Comparison of ENCODE assay signal across 6 cellular contexts in genomic region chr22:50303848-50304527, GRCh38. TPM values are rescaled to one million over a fixed set of nuclear protein-coding genes. Genes with fewer than 3 reads are reported as not detected.
A peak's percentile ranks its signal among the peaks of the same experiment; 100 is the strongest.
DNase-seq lines count a peak whose midpoint lies in the region; ATAC-seq and TF ChIP-seq lines count a peak whose summit lies in the region.

No MANE protein-coding gene starts in this region.

- no peaks in the 10 kb centered on the region for H4K20me1 ChIP-seq in SU-DHL-6 (ENCODE audit: low read depth, low read length)

- no peaks in the 10 kb centered on the region for H3K36me3 ChIP-seq in SU-DHL-6 (ENCODE audit: low read length)
- peaks cover 0 to 4% of the 10 kb centered on the region in 2 donors for H3K36me3 ChIP-seq in left lung

- peak overlapping the region; percentile 18 for H3K4me3 ChIP-seq in SU-DHL-6 (ENCODE audit: insufficient read depth, low read length, poor library complexity, severe bottlenecking)
- H3K4me3 ChIP-seq in left lung, result peak overlapping the region in 1 of 2 donors; percentile 85

- TF ChIP-seq CTCF in SU-DHL-6 (IDR thresholded peaks at IDR 0.05; ENCODE audit: insufficient read depth, low read length, poor library complexity, severe bottlenecking) (no peak), left lung (IDR thresholded peaks at IDR 0.05) (no peak)

- no peaks in the 10 kb centered on the region for H3K9me2 ChIP-seq in SU-DHL-6 (replicated peaks; ENCODE audit: insufficient read depth, low read length)

- H3K27ac ChIP-seq in SU-DHL-6 (ENCODE audit: low read depth, low read length) (peak overlapping the region; percentile 97), left lung (peak overlapping the region; percentile 92 to 93)

- no peaks in the 10 kb centered on the region for H3K9me3 ChIP-seq in SU-DHL-6 (ENCODE audit: insufficient read depth, low read length)
- no peaks in the 10 kb centered on the region for H3K9me3 ChIP-seq in left lung

- no peaks in the 10 kb centered on the region for H3K79me2 ChIP-seq in SU-DHL-6 (ENCODE audit: insufficient read depth, low read length)

- peaks cover 79 to 86% of the 10 kb centered on the region in 2 donors for H3K4me1 ChIP-seq in left lung

- H3K9ac ChIP-seq in SU-DHL-6 (ENCODE audit: low read length), result peak overlapping the region; percentile 65

- no peak overlapping the region for H2AFZ ChIP-seq in SU-DHL-6 (ENCODE audit: low read depth, low read length, severe bottlenecking)

- H3K27me3 ChIP-seq in SU-DHL-6 (ENCODE audit: low read length) (no peaks in the 10 kb centered on the region), left lung (peaks cover 0 to 46% of the 10 kb centered on the region in 2 donors)

- intact Hi-C loops in left lung (cut with DNase I), result no loop called here

- ATAC-seq in left lung (peak; percentile 1), HG03097 (IDR thresholded peaks at IDR 0.05; ENCODE audit: low FRiP score, unreplicated experiment) (no peak), HG03025 (IDR thresholded peaks at IDR 0.05; ENCODE audit: low FRiP score, unreplicated experiment) (no peak)

- H3F3A ChIP-seq in SU-DHL-6 (ENCODE audit: insufficient read depth), result peaks cover 46% of the 10 kb centered on the region

- H3K4me2 ChIP-seq in SU-DHL-6 (ENCODE audit: low read depth, low read length, poor library complexity, severe bottlenecking), result peak overlapping the region; percentile 54

- DNase-seq in CD1c-positive myeloid dendritic cell (ENCODE audit: extremely low spot score), result peak; percentile 77
- peak in 1 of 2 donors; percentile 76 for DNase-seq in left lung
- DNase-seq in stimulated activated CD4-positive, alpha-beta T cell treated with anti-CD3 and anti-CD28 coated beads, Interleukin-12 subunit alpha, Interleukin-12 subunit beta, amount 100 ng/mL, for 4 hours, result no peak

RNA-seq across cellular contexts. Expression of gene PLXNB2, which starts 3.5 kb away (rescaled TPM):
- total RNA-seq in left lung, result 100 to 1,000 TPM; 237 to 391 TPM

RNA-seq across cellular contexts. Expression of gene DENND6B, which starts 22.8 kb away (rescaled TPM):
- total RNA-seq in left lung, result 1 to 10 TPM; 7.3 to 8.2 TPM

RNA-seq across cellular contexts. Expression of gene MAPK11, which starts 33.8 kb away (rescaled TPM):
- total RNA-seq in left lung, result 10 to 100 TPM; 10.3 to 15.1 TPM

RNA-seq across cellular contexts. Expression of gene PPP6R2, which starts 39.1 kb away (rescaled TPM):
- total RNA-seq in left lung, result 10 to 100 TPM; 41.5 to 53.0 TPM

RNA-seq across cellular contexts. Expression of gene MAPK12, which starts 42.5 kb away (rescaled TPM):
- total RNA-seq in left lung, result 10 to 100 TPM; 11.6 to 14.6 TPM
